In the genomic region with DNA sequence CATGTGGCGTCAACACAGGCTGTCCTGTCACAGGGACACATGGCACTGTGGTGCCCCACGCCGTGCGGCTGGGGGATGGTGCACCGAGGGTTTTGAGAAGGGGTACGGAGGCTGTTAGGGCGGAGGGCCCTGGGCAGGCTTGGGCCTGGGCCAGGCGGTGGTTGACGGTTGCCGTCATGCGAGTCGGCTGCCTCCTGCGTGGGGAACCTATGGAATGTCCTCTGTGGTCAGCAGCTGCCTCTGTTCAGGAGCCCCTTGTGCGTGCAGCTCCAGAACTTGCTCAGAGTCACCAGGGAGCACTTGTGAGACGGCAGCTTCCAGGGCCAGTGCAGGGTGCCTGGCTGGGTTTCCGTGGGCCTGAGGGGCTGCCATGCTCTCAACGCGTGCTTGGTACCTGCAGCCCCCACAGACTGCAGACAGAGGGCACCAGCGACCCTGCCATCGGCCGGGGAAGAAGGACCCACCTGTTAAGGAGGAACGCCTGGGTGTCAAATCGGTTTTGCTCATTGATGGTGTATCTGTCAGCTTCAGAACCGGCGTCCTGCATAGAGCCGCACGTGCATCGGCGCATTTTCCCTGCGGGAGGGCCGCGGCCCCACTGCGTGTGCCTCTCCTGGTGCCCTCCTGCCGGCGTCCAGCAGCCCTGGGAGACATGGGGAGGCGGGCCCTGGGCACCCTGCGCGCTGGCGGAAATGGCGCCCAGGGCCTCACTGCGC, we compare ENCODE assay signal across 11 cellular contexts. TPM values are rescaled to one million over a fixed set of nuclear protein-coding genes. Genes with fewer than 3 reads are reported as not detected.
DNase-seq lines count a peak whose midpoint lies in the region; ATAC-seq and TF ChIP-seq lines count a peak whose summit lies in the region.
"Had no signal": no experiment of that assay in that cellular context is flagged by ENCODE, and none has a peak within 500 bp of the region (broad histone marks: within the 10 kb centered on the region; RNA-seq: fewer than 3 reads in every experiment).

No MANE protein-coding gene starts in this region.

- H2AFZ ChIP-seq in H9 (ENCODE audit: low read length): no peak overlapping the region

- H3K79me2 ChIP-seq in H9 (ENCODE audit: insufficient read depth, low read length): no peaks in the 10 kb centered on the region

- peaks cover 7 to 46% (median 18%) of the 10 kb centered on the region in 4 donors for H3K36me3 ChIP-seq in liver (ENCODE audit: control insufficient read depth in 4 of 4, insufficient read depth in 3 of 4, low read depth in 1 of 4, low read length in 3 of 4)

- intact Hi-C loops in activated CD4-positive, alpha-beta T cell treated with anti-CD3 and anti-CD28 coated beads for 36 hours (cut with DNase I, micrococcal nuclease): no loop called here
- intact Hi-C loops in activated CD4-positive, alpha-beta T cell treated with anti-CD3 and anti-CD28 coated beads, Interleukin-2, amount 10 ng/mL, durations not matched to agents 24 days and 14 days (cut with micrococcal nuclease): no loop called here

- no peak overlapping the region for H2BK5ac ChIP-seq in H9 (ENCODE audit: insufficient read length, low read length)

- WGBS in H9 (ENCODE audit: extremely low coverage, insufficient read length, low lambda C conversion rate): no CpG with 5 or more reads among the region's 41 CpGs
- 97% methylated on average over 41 of the region's 41 CpGs for WGBS in liver

- no peak overlapping the region for H3K27ac ChIP-seq in H9 (ENCODE audit: insufficient read length, low read depth, low read length)
- H3K27ac ChIP-seq in liver (ENCODE audit: low read depth in 1 of 2, low read length in 2 of 2): no peak overlapping the region
- H3K27ac ChIP-seq: body of pancreas, gastroesophageal sphincter had no signal

- peak; percentile 56 for DNase-seq in activated CD4-positive, alpha-beta T cell treated with anti-CD3 and anti-CD28 coated beads for 36 hours
- no peak for DNase-seq in activated CD4-positive, alpha-beta T cell treated with anti-CD3 and anti-CD28 coated beads for 1 hour
- DNase-seq in H9 (peak; percentile 71), NCI-H2227 (lab: John Stamatoyannopoulos, UW; ENCODE audit: unreplicated experiment) (no peak)
- DNase-seq in activated CD4-positive, alpha-beta T cell treated with anti-CD3 and anti-CD28 coated beads, Interleukin-2, amount 10 ng/mL, durations not matched to agents 24 days and 14 days: peak; percentile 59
- DNase-seq: activated CD4-positive, CD25-positive, alpha-beta regulatory T cell treated with anti-CD3 and anti-CD28 coated beads, Interleukin-2, amount 50 U/mL, for 72 hours; body of pancreas had no signal

- no peaks in the 10 kb centered on the region for H3K27me3 ChIP-seq in H9 (ENCODE audit: insufficient read depth, low read length)
- no peaks in the 10 kb centered on the region for H3K27me3 ChIP-seq in liver (ENCODE audit: control insufficient read depth in 4 of 4, insufficient read depth in 4 of 4, low read length in 3 of 4)
- H3K27me3 ChIP-seq: body of pancreas, gastroesophageal sphincter had no signal

- H3K4me2 ChIP-seq in H9 (ENCODE audit: insufficient read depth, insufficient read length, low read length): no peak overlapping the region

- H4K20me1 ChIP-seq in H9 (ENCODE audit: control insufficient read depth, insufficient read depth, insufficient read length): no peaks in the 10 kb centered on the region

- H3K18ac ChIP-seq in H9 (ENCODE audit: insufficient read length, low read depth, low read length): no peak overlapping the region

- H3K4me3 ChIP-seq in liver (ENCODE audit: low read depth in 1 of 3, low read length in 3 of 3): no peak overlapping the region
- H3K4me3 ChIP-seq: body of pancreas, gastroesophageal sphincter had no signal

- peaks cover 4% of the 10 kb centered on the region for H3K9me3 Mint-ChIP-seq in activated CD4-positive, alpha-beta T cell treated with anti-CD3 and anti-CD28 coated beads for 36 hours (ENCODE audit: low read depth)
- peaks cover 20 to 26% of the 10 kb centered on the region in 2 experiments for H3K9me3 Mint-ChIP-seq in H9
- H3K9me3 Mint-ChIP-seq in activated CD4-positive, alpha-beta T cell treated with anti-CD3 and anti-CD28 coated beads, Interleukin-2, amount 10 ng/mL, durations not matched to agents 24 days and 14 days: no peaks in the 10 kb centered on the region

- no peak overlapping the region for H2BK15ac ChIP-seq in H9 (ENCODE audit: low read depth, low read length)

- no peak overlapping the region for H3K14ac ChIP-seq in H9 (ENCODE audit: insufficient read depth, low read length)

- no peaks in the 10 kb centered on the region for H3K23me2 ChIP-seq in H9 (ENCODE audit: insufficient read length, low read depth, low read length, poor library complexity, severe bottlenecking)

- no peak overlapping the region for H2BK120ac ChIP-seq in H9 (ENCODE audit: low read depth, low read length, poor library complexity, severe bottlenecking)

- no peak overlapping the region for H2AK5ac ChIP-seq in H9 (ENCODE audit: insufficient read length, low read length)

- no peak overlapping the region for H4K5ac ChIP-seq in H9 (ENCODE audit: insufficient read length, low read depth, low read length)

- no peaks in the 10 kb centered on the region for H3K27me3 Mint-ChIP-seq in activated CD4-positive, alpha-beta T cell treated with anti-CD3 and anti-CD28 coated beads for 36 hours
- H3K27me3 Mint-ChIP-seq in H9 (ENCODE audit: low read depth): no peaks in the 10 kb centered on the region
- H3K27me3 Mint-ChIP-seq in activated CD4-positive, alpha-beta T cell treated with anti-CD3 and anti-CD28 coated beads, Interleukin-2, amount 10 ng/mL, durations not matched to agents 24 days and 14 days: no peaks in the 10 kb centered on the region

- H3K4ac ChIP-seq in H9 (ENCODE audit: low read depth, low read length): no peak overlapping the region

- TF ChIP-seq CTCF in H9 (conservative IDR thresholded peaks at IDR 0.05) (peak; percentile 70), liver (IDR thresholded peaks at IDR 0.05; ENCODE audit: low read depth, low read length, missing input control) (peak; percentile 18)

- H3K4me1 Mint-ChIP-seq in activated CD4-positive, alpha-beta T cell treated with anti-CD3 and anti-CD28 coated beads for 36 hours: peaks cover 2% of the 10 kb centered on the region
- H3K4me1 Mint-ChIP-seq in H9: no peaks in the 10 kb centered on the region
- peaks cover 2% of the 10 kb centered on the region for H3K4me1 Mint-ChIP-seq in activated CD4-positive, alpha-beta T cell treated with anti-CD3 and anti-CD28 coated beads, Interleukin-2, amount 10 ng/mL, durations not matched to agents 24 days and 14 days

- H3K9ac ChIP-seq in H9 (ENCODE audit: extremely low read depth, insufficient read length, low read length) (no peak overlapping the region), liver (ENCODE audit: low read depth in 1 of 2, low read length in 2 of 2) (no peak overlapping the region)

- H3K23ac ChIP-seq in H9 (ENCODE audit: insufficient read length, low read depth, low read length): no peak overlapping the region

- ATAC-seq in activated CD4-positive, alpha-beta T cell treated with anti-CD3 and anti-CD28 coated beads for 36 hours: no peak
- no peak for ATAC-seq in HG03108 (IDR thresholded peaks at IDR 0.05; ENCODE audit: unreplicated experiment)
- no peak for ATAC-seq in GM18520 (IDR thresholded peaks at IDR 0.05; ENCODE audit: unreplicated experiment)
- ATAC-seq: body of pancreas, gastroesophageal sphincter had no signal

- no peak overlapping the region for H3T11ph ChIP-seq in H9 (ENCODE audit: low read length)

- H3K56ac ChIP-seq in H9 (ENCODE audit: insufficient read length, low read depth, low read length): no peak overlapping the region

- no peaks in the 10 kb centered on the region for H3K79me1 ChIP-seq in H9 (ENCODE audit: insufficient read depth, low read depth, low read length, poor library complexity, severe bottlenecking)

- no peak overlapping the region for H4K91ac ChIP-seq in H9 (ENCODE audit: insufficient read length, low read depth, low read length)

- peak in 1 of 2 donors; percentile 57 for TF ChIP-seq RAD21 in liver (IDR thresholded peaks at IDR 0.05)

- H2BK12ac ChIP-seq in H9 (ENCODE audit: insufficient read length, low read depth, low read length): no peak overlapping the region

- H3K9me3 ChIP-seq in H9 (ENCODE audit: control insufficient read depth, low read depth, low read length) (peaks cover 9% of the 10 kb centered on the region), liver (ENCODE audit: control insufficient read depth in 4 of 4, low read length in 3 of 4) (peaks cover 2 to 10% (median 4%) of the 10 kb centered on the region in 4 donors)
- H3K9me3 ChIP-seq: gastroesophageal sphincter had no signal

- no peak overlapping the region for H3K4me3 Mint-ChIP-seq in activated CD4-positive, alpha-beta T cell treated with anti-CD3 and anti-CD28 coated beads for 36 hours
- no peak overlapping the region for H3K4me3 Mint-ChIP-seq in H9
- no peak overlapping the region for H3K4me3 Mint-ChIP-seq in activated CD4-positive, alpha-beta T cell treated with anti-CD3 and anti-CD28 coated beads, Interleukin-2, amount 10 ng/mL, durations not matched to agents 24 days and 14 days

- no peak overlapping the region for H2BK20ac ChIP-seq in H9 (ENCODE audit: low read depth, low read length, poor library complexity, severe bottlenecking)

- H3K4me1 ChIP-seq in H9 (ENCODE audit: insufficient read depth, low read length) (no peaks in the 10 kb centered on the region), liver (ENCODE audit: control insufficient read depth in 4 of 4, insufficient read depth in 4 of 4, low read length in 3 of 4) (no peaks in the 10 kb centered on the region)
- H3K4me1 ChIP-seq: body of pancreas, gastroesophageal sphincter had no signal

- POLR2A ChIA-PET in activated CD4-positive, alpha-beta T cell treated with anti-CD3 and anti-CD28 coated beads for 36 hours (lab: Charles Lee): no interaction called here

- H3K36me3 Mint-ChIP-seq in activated CD4-positive, alpha-beta T cell treated with anti-CD3 and anti-CD28 coated beads for 36 hours (ENCODE audit: low read depth): peaks cover 45% of the 10 kb centered on the region
- peaks cover 47 to 74% (median 68%) of the 10 kb centered on the region in 3 experiments for H3K36me3 Mint-ChIP-seq in H9 (ENCODE audit: insufficient read depth in 1 of 3, low read depth in 3 of 3)
- H3K36me3 Mint-ChIP-seq in activated CD4-positive, alpha-beta T cell treated with anti-CD3 and anti-CD28 coated beads, Interleukin-2, amount 10 ng/mL, durations not matched to agents 24 days and 14 days (ENCODE audit: low read depth): peaks cover 46% of the 10 kb centered on the region

- H4K8ac ChIP-seq in H9 (replicated peaks; ENCODE audit: insufficient read length, low read depth, low read length): no peak overlapping the region

- H3K27ac Mint-ChIP-seq in activated CD4-positive, alpha-beta T cell treated with anti-CD3 and anti-CD28 coated beads for 36 hours: no peak overlapping the region
- H3K27ac Mint-ChIP-seq in H9: no peak overlapping the region
- H3K27ac Mint-ChIP-seq in activated CD4-positive, alpha-beta T cell treated with anti-CD3 and anti-CD28 coated beads, Interleukin-2, amount 10 ng/mL, durations not matched to agents 24 days and 14 days: no peak overlapping the region

- CTCF ChIA-PET in activated CD4-positive, alpha-beta T cell treated with anti-CD3 and anti-CD28 coated beads for 36 hours (lab: Charles Lee): interaction anchor here (0.6 to 1.7 kb wide), 5 partner anchors 9 to 154 kb away, joined by 3 to 7 read pairs (median 3); no protein-coding TSS in a partner anchor

RNA-seq across cellular contexts. Expression of a gene that starts 10.0 kb away (rescaled TPM):
- 10 to 100 TPM; 18.2 to 34.1 TPM for total RNA-seq in activated CD4-positive, alpha-beta T cell treated with anti-CD3 and anti-CD28 coated beads for 36 hours
- 10.0 TPM in 2 replicates for total RNA-seq in H9 (2021)
- 34.2 and 40.4 TPM in 2 replicates for total RNA-seq in activated CD4-positive, alpha-beta T cell treated with anti-CD3 and anti-CD28 coated beads, Interleukin-2, amount 10 ng/mL, durations not matched to agents 24 days and 14 days
- total RNA-seq in liver: 10 to 100 TPM in 1 of 2 donors, 1 to 10 TPM in 1; 7.4 to 25.0 TPM
- polyA plus RNA-seq in liver: 10 to 100 TPM in 1 of 2 donors, 1 to 10 TPM in 1; 6.4 to 19.7 TPM

RNA-seq across cellular contexts. Expression of a gene that starts 22.6 kb away (rescaled TPM):
- total RNA-seq in activated CD4-positive, alpha-beta T cell treated with anti-CD3 and anti-CD28 coated beads for 36 hours: 10 to 100 TPM; 38.4 to 39.7 TPM
- total RNA-seq in H9 (2021): 60.4 and 66.0 TPM in 2 replicates
- total RNA-seq in activated CD4-positive, alpha-beta T cell treated with anti-CD3 and anti-CD28 coated beads, Interleukin-2, amount 10 ng/mL, durations not matched to agents 24 days and 14 days: 51.3 and 55.3 TPM in 2 replicates
- total RNA-seq in liver: 10 to 100 TPM; 20.0 to 24.2 TPM
- 1 to 10 TPM; 7.2 to 7.8 TPM for polyA plus RNA-seq in liver

RNA-seq across cellular contexts. Expression of a gene that starts 37.8 kb away (rescaled TPM):
- total RNA-seq in activated CD4-positive, alpha-beta T cell treated with anti-CD3 and anti-CD28 coated beads for 36 hours: 10 to 100 TPM; 79.8 to 93.1 TPM
- total RNA-seq in H9 (2021) (75.6 and 76.0 TPM in 2 replicates), liver (10 to 100 TPM in 1 of 2 donors, 1 to 10 TPM in 1; 5.5 to 17.0 TPM)
- 110 and 111 TPM in 2 replicates for total RNA-seq in activated CD4-positive, alpha-beta T cell treated with anti-CD3 and anti-CD28 coated beads, Interleukin-2, amount 10 ng/mL, durations not matched to agents 24 days and 14 days
- 10 to 100 TPM; 12.0 to 17.7 TPM for polyA plus RNA-seq in liver

RNA-seq across cellular contexts. Expression of a gene that starts 52.2 kb away (rescaled TPM):
- 1 to 10 TPM in 1 of 2 experiments, under 1 TPM in 1; 0.94 to 1.0 TPM for total RNA-seq in activated CD4-positive, alpha-beta T cell treated with anti-CD3 and anti-CD28 coated beads for 36 hours
- total RNA-seq in H9 (2021) (0.33 and 0.37 TPM in 2 replicates), liver (under 1 TPM; 0.23 to 0.33 TPM)
- 0.52 and 1.2 TPM in 2 replicates for total RNA-seq in activated CD4-positive, alpha-beta T cell treated with anti-CD3 and anti-CD28 coated beads, Interleukin-2, amount 10 ng/mL, durations not matched to agents 24 days and 14 days
- under 1 TPM in 1 of 2 donors, not detected in 1; 0.03 TPM for polyA plus RNA-seq in liver
- total RNA-seq: body of pancreas had no signal

Comparison
In these comparisons a context has a peak if more than half of its experiments do, and no peak if none do; other contexts are left out.
1. DNase-seq: peak in activated CD4-positive, alpha-beta T cell treated with anti-CD3 and anti-CD28 coated beads for 36 hours (single experiment), H9 (single experiment) and activated CD4-positive, alpha-beta T cell treated with anti-CD3 and anti-CD28 coated beads, Interleukin-2, amount 10 ng/mL, durations not matched to agents 24 days and 14 days (single experiment); none in activated CD4-positive, alpha-beta T cell treated with anti-CD3 and anti-CD28 coated beads for 1 hour (single experiment) and NCI-H2227 (single experiment).